ENCODE assay signal across 1 cellular context in the genomic region with DNA sequence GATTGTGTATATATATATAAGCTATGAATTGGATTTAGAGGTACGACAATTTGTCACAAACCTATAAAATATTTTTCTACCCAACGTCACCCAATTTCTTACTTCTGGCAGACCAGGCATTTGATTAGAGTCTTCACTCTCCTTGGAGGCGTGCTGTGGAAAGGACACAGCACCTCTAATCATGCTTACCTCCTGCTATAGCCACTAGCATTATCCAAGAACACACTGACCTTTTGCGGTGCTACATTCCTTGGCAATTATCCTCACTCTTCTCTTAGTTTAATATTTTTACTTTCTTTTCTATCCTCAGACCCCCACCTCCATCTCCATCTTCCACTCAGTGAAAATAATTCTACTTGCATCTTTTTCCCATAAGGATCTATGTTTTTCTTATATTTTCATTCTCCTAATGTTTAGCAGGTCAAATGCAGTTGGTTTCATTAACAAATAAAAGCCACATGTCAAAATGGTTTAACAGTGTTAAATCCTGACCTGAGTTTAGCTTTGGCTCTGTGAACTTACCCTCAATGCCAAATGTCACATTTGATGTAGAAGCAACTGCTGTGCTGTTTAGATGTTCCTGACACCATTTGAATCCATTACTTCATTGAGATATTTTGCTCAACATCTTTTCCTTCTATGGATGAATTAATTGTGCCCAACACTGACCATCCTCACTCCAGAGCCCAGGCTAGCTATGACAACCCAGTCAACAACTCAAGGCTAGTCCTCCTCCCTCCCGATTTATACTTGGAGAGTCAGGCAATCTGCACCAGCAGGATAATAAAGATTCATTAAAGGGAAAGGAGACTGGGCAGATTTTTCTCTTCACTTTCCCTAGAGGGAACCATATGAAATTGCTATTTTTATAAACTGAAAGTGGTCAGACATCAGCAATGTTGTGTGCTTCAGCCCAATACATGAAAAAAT.
TF ChIP-seq lines count a peak whose summit lies in the region.

No MANE protein-coding gene starts in this region.

TF ChIP-seq in HepG2, 621 proteins besides CTCF, POLR2A, EP300 and RAD21:
- TF ChIP-seq, protein P1, sequence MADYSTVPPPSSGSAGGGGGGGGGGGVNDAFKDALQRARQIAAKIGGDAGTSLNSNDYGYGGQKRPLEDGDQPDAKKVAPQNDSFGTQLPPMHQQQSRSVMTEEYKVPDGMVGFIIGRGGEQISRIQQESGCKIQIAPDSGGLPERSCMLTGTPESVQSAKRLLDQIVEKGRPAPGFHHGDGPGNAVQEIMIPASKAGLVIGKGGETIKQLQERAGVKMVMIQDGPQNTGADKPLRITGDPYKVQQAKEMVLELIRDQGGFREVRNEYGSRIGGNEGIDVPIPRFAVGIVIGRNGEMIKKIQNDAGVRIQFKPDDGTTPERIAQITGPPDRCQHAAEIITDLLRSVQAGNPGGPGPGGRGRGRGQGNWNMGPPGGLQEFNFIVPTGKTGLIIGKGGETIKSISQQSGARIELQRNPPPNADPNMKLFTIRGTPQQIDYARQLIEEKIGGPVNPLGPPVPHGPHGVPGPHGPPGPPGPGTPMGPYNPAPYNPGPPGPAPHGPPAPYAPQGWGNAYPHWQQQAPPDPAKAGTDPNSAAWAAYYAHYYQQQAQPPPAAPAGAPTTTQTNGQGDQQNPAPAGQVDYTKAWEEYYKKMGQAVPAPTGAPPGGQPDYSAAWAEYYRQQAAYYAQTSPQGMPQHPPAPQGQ (CRISPR knock-in tag; IDR thresholded peaks at IDR 0.05; ENCODE audit: borderline replicate concordance) = no peak
- no peak for TF ChIP-seq ATM (IDR thresholded peaks at IDR 0.05; ENCODE audit: borderline replicate concordance)
- TF ChIP-seq SNAPC2 (CRISPR knock-in tag; IDR thresholded peaks at IDR 0.05) = no peak
- TF ChIP-seq, protein P2, sequence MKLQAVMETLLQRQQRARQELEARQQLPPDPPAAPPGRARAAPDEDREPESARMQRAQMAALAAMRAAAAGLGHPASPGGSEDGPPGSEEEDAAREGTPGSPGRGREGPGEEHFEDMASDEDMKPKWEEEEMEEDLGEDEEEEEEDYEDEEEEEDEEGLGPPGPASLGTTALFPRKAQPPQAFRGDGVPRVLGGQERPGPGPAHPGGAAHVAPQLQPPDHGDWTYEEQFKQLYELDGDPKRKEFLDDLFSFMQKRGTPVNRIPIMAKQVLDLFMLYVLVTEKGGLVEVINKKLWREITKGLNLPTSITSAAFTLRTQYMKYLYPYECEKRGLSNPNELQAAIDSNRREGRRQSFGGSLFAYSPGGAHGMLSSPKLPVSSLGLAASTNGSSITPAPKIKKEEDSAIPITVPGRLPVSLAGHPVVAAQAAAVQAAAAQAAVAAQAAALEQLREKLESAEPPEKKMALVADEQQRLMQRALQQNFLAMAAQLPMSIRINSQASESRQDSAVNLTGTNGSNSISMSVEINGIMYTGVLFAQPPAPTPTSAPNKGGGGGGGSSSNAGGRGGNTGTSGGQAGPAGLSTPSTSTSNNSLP (IDR thresholded peaks at IDR 0.05; ENCODE audit: low read depth, low read length) = no peak
- TF ChIP-seq, protein P3, sequence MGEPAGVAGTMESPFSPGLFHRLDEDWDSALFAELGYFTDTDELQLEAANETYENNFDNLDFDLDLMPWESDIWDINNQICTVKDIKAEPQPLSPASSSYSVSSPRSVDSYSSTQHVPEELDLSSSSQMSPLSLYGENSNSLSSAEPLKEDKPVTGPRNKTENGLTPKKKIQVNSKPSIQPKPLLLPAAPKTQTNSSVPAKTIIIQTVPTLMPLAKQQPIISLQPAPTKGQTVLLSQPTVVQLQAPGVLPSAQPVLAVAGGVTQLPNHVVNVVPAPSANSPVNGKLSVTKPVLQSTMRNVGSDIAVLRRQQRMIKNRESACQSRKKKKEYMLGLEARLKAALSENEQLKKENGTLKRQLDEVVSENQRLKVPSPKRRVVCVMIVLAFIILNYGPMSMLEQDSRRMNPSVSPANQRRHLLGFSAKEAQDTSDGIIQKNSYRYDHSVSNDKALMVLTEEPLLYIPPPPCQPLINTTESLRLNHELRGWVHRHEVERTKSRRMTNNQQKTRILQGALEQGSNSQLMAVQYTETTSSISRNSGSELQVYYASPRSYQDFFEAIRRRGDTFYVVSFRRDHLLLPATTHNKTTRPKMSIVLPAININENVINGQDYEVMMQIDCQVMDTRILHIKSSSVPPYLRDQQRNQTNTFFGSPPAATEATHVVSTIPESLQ (CRISPR knock-in tag; conservative IDR thresholded peaks at IDR 0.05) = no peak
- TF ChIP-seq HOXD1 (CRISPR knock-in tag; IDR thresholded peaks at IDR 0.05) = no peak
- TF ChIP-seq KLF6 (CRISPR knock-in tag; IDR thresholded peaks at IDR 0.05) = no peak
- TF ChIP-seq TCF7L2 (IDR thresholded peaks at IDR 0.05; ENCODE audit: low read depth, low read length) = no peak
- no peak for TF ChIP-seq ZNF205 (CRISPR knock-in tag; IDR thresholded peaks at IDR 0.05)
- TF ChIP-seq MIER3 (CRISPR knock-in tag; IDR thresholded peaks at IDR 0.05; ENCODE audit: borderline replicate concordance) = no peak
- TF ChIP-seq NCOA1 (CRISPR knock-in tag; IDR thresholded peaks at IDR 0.05) = no peak
- TF ChIP-seq, protein P4, sequence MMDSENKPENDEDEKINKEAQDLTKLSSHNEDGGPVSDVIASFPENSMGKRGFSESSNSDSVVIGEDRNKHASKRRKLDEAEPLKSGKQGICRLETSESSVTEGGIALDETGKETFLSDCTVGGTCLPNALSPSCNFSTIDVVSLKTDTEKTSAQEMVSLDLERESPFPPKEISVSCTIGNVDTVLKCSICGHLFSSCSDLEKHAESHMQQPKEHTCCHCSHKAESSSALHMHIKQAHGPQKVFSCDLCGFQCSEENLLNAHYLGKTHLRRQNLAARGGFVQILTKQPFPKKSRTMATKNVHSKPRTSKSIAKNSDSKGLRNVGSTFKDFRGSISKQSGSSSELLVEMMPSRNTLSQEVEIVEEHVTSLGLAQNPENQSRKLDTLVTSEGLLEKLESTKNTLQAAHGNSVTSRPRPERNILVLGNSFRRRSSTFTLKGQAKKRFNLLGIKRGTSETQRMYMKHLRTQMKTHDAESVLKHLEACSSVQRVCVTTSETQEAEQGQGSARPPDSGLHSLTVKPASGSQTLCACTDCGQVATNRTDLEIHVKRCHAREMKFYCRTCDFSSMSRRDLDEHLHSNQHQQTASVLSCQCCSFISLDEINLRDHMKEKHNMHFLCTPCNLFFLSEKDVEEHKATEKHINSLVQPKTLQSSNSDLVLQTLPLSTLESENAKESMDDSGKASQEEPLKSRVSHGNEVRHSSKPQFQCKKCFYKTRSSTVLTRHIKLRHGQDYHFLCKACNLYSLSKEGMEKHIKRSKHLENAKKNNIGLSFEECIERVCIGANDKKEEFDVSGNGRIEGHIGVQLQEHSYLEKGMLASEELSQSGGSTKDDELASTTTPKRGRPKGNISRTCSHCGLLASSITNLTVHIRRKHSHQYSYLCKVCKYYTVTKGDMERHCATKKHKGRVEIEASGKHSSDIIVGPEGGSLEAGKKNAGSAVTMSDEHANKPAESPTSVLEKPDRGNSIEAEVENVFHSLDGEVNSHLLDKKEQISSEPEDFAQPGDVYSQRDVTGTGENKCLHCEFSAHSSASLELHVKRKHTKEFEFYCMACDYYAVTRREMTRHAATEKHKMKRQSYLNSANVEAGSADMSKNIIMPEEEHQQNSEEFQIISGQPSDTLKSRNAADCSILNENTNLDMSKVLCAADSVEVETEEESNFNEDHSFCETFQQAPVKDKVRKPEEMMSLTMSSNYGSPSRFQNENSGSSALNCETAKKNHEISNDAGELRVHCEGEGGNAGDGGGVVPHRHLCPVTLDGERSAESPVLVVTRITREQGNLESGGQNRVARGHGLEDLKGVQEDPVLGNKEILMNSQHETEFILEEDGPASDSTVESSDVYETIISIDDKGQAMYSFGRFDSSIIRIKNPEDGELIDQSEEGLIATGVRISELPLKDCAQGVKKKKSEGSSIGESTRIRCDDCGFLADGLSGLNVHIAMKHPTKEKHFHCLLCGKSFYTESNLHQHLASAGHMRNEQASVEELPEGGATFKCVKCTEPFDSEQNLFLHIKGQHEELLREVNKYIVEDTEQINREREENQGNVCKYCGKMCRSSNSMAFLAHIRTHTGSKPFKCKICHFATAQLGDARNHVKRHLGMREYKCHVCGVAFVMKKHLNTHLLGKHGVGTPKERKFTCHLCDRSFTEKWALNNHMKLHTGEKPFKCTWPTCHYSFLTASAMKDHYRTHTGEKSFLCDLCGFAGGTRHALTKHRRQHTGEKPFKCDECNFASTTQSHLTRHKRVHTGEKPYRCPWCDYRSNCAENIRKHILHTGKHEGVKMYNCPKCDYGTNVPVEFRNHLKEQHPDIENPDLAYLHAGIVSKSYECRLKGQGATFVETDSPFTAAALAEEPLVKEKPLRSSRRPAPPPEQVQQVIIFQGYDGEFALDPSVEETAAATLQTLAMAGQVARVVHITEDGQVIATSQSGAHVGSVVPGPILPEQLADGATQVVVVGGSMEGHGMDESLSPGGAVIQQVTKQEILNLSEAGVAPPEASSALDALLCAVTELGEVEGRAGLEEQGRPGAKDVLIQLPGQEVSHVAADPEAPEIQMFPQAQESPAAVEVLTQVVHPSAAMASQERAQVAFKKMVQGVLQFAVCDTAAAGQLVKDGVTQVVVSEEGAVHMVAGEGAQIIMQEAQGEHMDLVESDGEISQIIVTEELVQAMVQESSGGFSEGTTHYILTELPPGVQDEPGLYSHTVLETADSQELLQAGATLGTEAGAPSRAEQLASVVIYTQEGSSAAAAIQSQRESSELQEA (CRISPR knock-in tag; IDR thresholded peaks at IDR 0.05; ENCODE audit: not compliant biosample characterization) = no peak
- TF ChIP-seq, protein P5, sequence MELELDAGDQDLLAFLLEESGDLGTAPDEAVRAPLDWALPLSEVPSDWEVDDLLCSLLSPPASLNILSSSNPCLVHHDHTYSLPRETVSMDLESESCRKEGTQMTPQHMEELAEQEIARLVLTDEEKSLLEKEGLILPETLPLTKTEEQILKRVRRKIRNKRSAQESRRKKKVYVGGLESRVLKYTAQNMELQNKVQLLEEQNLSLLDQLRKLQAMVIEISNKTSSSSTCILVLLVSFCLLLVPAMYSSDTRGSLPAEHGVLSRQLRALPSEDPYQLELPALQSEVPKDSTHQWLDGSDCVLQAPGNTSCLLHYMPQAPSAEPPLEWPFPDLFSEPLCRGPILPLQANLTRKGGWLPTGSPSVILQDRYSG (CRISPR knock-in tag; IDR thresholded peaks at IDR 0.05) = no peak
- TF ChIP-seq, protein P6, sequence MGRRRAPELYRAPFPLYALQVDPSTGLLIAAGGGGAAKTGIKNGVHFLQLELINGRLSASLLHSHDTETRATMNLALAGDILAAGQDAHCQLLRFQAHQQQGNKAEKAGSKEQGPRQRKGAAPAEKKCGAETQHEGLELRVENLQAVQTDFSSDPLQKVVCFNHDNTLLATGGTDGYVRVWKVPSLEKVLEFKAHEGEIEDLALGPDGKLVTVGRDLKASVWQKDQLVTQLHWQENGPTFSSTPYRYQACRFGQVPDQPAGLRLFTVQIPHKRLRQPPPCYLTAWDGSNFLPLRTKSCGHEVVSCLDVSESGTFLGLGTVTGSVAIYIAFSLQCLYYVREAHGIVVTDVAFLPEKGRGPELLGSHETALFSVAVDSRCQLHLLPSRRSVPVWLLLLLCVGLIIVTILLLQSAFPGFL (CRISPR knock-in tag; IDR thresholded peaks at IDR 0.05) = no peak
- no peak for TF ChIP-seq ARID2 (CRISPR knock-in tag; IDR thresholded peaks at IDR 0.05; ENCODE audit: borderline replicate concordance)
TF ChIP-seq in HepG2: peak in this region for 0.
